ENCODE assay signal across 16 cellular contexts in the genomic region with DNA sequence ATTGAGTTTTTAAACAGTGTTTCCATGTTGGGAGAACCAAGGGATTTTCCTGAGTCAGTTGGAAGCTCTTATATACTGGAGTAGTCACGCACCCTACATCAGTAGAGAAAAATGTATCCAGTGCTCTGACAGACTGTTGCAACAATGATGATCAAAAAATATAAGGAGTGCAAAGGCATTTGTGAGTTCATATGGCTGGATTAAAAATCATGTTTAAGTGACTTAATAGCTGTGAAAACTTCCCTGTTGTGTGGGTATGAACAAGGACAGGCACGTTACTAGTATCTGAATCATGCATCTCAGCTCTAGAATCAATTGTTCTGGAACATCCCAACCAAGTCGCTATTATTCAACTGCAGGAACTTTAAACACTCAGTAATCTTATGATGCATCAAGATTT.
"Had no signal": no experiment of that assay in that cellular context is flagged by ENCODE, and none has a peak within 500 bp of the region (broad histone marks: within the 10 kb centered on the region; RNA-seq: fewer than 3 reads in every experiment).

No MANE protein-coding gene starts in this region.

- H3K9me3 Mint-ChIP-seq: activated naive CD4-positive, alpha-beta T cell treated with anti-CD3 and anti-CD28 coated beads, Interleukin-2, amount 10 ng/mL, durations not matched to agents 7 days and 5 days had no signal

- H3K27ac ChIP-seq: hepatocyte, thyroid gland had no signal

- H3K4me3 Mint-ChIP-seq: activated CD4-positive, alpha-beta T cell treated with anti-CD3 and anti-CD28 coated beads, Interleukin-2, amount 10 ng/mL, durations not matched to agents 24 days and 14 days; activated naive CD4-positive, alpha-beta T cell treated with anti-CD3 and anti-CD28 coated beads, Interleukin-2, amount 10 ng/mL, durations not matched to agents 7 days and 5 days; brain; T-helper 17 cell had no signal

- H3K79me2 ChIP-seq: hepatocyte had no signal

- H3K27me3 ChIP-seq: hepatocyte, thyroid gland had no signal

- H3K4me1 ChIP-seq: thyroid gland had no signal

- H3K9me3 ChIP-seq: esophagus squamous epithelium, thyroid gland had no signal

- ATAC-seq: SK-N-SH treated with all-trans-retinoic acid at 6 μM for 48 hours had no signal

- H3K4me2 ChIP-seq: hepatocyte had no signal

- H3K4me3 ChIP-seq: esophagus squamous epithelium, hepatocyte, thyroid gland had no signal

- H3K36me3 Mint-ChIP-seq: activated naive CD4-positive, alpha-beta T cell treated with anti-CD3 and anti-CD28 coated beads, Interleukin-2, amount 10 ng/mL, durations not matched to agents 7 days and 5 days; brain had no signal

- H3K4me1 Mint-ChIP-seq: activated CD4-positive, alpha-beta T cell treated with anti-CD3 and anti-CD28 coated beads, Interleukin-2, amount 10 ng/mL, durations not matched to agents 24 days and 14 days; activated naive CD4-positive, alpha-beta T cell treated with anti-CD3 and anti-CD28 coated beads, Interleukin-2, amount 10 ng/mL, durations not matched to agents 7 days and 5 days; brain had no signal

- DNase-seq: activated B cell treated with CpG ODN at 0.5 μM for 24 hours; activated CD4-positive, alpha-beta T cell treated with anti-CD3 and anti-CD28 coated beads, Interleukin-2, amount 10 ng/mL, durations not matched to agents 24 days and 14 days; activated CD8-positive, alpha-beta memory T cell treated with anti-CD3 and anti-CD28 coated beads for 24 hours; activated naive CD4-positive, alpha-beta T cell treated with anti-CD3 and anti-CD28 coated beads, Interleukin-2, amount 10 ng/mL, durations not matched to agents 7 days and 5 days; amniotic stem cell; cerebellar nuclear complex; dermis blood vessel endothelial cell; esophagus squamous epithelium; stimulated activated CD4-positive, alpha-beta T cell treated with anti-CD3 and anti-CD28 coated beads, Interleukin-15, amount 100 ng/mL, for 24 hours; stimulated activated CD4-positive, alpha-beta T cell treated with anti-CD3 and anti-CD28 coated beads, Interleukin-4, amount 100 ng/mL, for 24 hours; T-helper 17 cell; thyroid gland had no signal

- H3K27ac Mint-ChIP-seq: activated B cell treated with CpG ODN at 0.5 μM for 24 hours; activated CD4-positive, alpha-beta T cell treated with anti-CD3 and anti-CD28 coated beads, Interleukin-2, amount 10 ng/mL, durations not matched to agents 24 days and 14 days; activated naive CD4-positive, alpha-beta T cell treated with anti-CD3 and anti-CD28 coated beads, Interleukin-2, amount 10 ng/mL, durations not matched to agents 7 days and 5 days; activated T-helper 2 cell treated with anti-CD3 and anti-CD28 coated beads, Interferon-gamma antibody, Interleukin-2, Interleukin-4, amounts not matched to agents 10 μg/mL and 5 μg/mL and 100 μg/mL, durations not matched to agents 14 hours and 24 hours and 36 hours; brain; T-helper 17 cell had no signal

- H2AFZ ChIP-seq: hepatocyte had no signal
